Comparison of ENCODE assay signal across 1 cellular context in the genomic region with DNA sequence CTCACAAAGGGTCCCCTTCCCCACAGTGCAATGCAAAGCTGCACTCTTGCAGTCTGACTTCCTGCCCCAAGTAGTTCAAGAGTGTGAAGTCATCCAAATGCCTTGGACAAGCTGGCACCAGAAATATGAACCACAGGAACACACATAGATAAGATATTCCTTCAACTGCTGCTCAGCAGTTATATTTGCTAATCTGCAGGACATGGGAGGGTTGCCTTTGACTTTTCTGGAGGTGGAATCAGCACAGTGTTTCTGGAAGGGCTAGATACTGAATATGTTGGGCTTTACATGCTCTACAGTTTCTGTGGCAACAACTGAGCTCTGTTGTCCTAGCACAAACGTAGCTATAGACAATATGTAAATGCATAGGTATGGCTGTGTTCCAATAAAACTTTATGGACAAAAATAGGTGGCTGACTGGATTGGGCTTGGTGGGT.
TF ChIP-seq lines count a peak whose summit lies in the region.

No MANE protein-coding gene starts in this region.

TF ChIP-seq in SK-N-SH, 30 proteins besides CTCF, POLR2A, EP300 and RAD21 (continued from another document):
- TF ChIP-seq RCOR1 (IDR thresholded peaks at IDR 0.05; ENCODE audit: low read length) (no peak), REST (IDR thresholded peaks at IDR 0.05; ENCODE audit: low read depth, low read length) (no peak), TCF12 (IDR thresholded peaks at IDR 0.05) (peak; percentile 70), POLR2AphosphoS5 (IDR thresholded peaks at IDR 0.05; ENCODE audit: low read depth, low read length) (no peak), FOXJ3 (CRISPR knock-in tag; IDR thresholded peaks at IDR 0.05) (no peak), IRF3 (IDR thresholded peaks at IDR 0.05; ENCODE audit: low read depth, low read length) (no peak), TAF1 (IDR thresholded peaks at IDR 0.05; ENCODE audit: borderline replicate concordance, low read depth, low read length) (0 out of 2 replicates have a peak, but pooled peaks have one; percentile 3), FOXM1 (IDR thresholded peaks at IDR 0.05; ENCODE audit: low read depth) (no peak)
